14 cellular contexts compared by ENCODE assay signal in genomic region chr3:66427951-66428350, GRCh38.
DNase-seq lines count a peak whose midpoint lies in the region; ATAC-seq and TF ChIP-seq lines count a peak whose summit lies in the region.
"Had no signal": no experiment of that assay in that cellular context is flagged by ENCODE, and none has a peak within 500 bp of the region (broad histone marks: within the 10 kb centered on the region; RNA-seq: fewer than 3 reads in every experiment).

No MANE protein-coding gene starts in this region.

- TF ChIP-seq CTCF in heart right ventricle (IDR thresholded peaks at IDR 0.05), result no peak
- no peak for TF ChIP-seq CTCF in breast epithelium (IDR thresholded peaks at IDR 0.05)
- no peak for TF ChIP-seq CTCF in nephron (IDR thresholded peaks at IDR 0.05; ENCODE audit: unreplicated experiment in 3 of 3)
- no peak for TF ChIP-seq CTCF in tibial artery (IDR thresholded peaks at IDR 0.05)

- ATAC-seq in heart right ventricle (no peak), left ventricle myocardium superior (no peak), GM19035 (IDR thresholded peaks at IDR 0.05; ENCODE audit: unreplicated experiment) (no peak)
- no peak for ATAC-seq in stimulated activated naive CD8-positive, alpha-beta T cell treated with anti-CD3 and anti-CD28 coated beads, Interleukin-15, Interleukin-2, amounts not matched to agents 100 U/mL and 50 U/mL, for 24 hours

- H3K27me3 ChIP-seq in heart right ventricle, result no peaks in the 10 kb centered on the region
- no peaks in the 10 kb centered on the region for H3K27me3 ChIP-seq in breast epithelium
- no peaks in the 10 kb centered on the region for H3K27me3 ChIP-seq in tibial artery
- H3K27me3 ChIP-seq: SJCRH30 had no signal

- peaks cover 8% of the 10 kb centered on the region for H3K9me3 Mint-ChIP-seq in nephron

- peaks cover 87% of the 10 kb centered on the region for H3K4me1 Mint-ChIP-seq in nephron

- peaks cover 10% of the 10 kb centered on the region for H3K36me3 Mint-ChIP-seq in nephron (ENCODE audit: low read depth)

- intact Hi-C loops in heart right ventricle (cut with DNase I), result no loop called here
- intact Hi-C loops in left ventricle myocardium superior (cut with micrococcal nuclease), result no loop called here
- intact Hi-C loops in breast epithelium (cut with DNase I; ENCODE audit: low total_unique reads), result no loop called here
- intact Hi-C loops in tibial artery (cut with DNase I; ENCODE audit: low total_unique reads), result no loop called here

- no peak overlapping the region for H3K4me3 Mint-ChIP-seq in nephron

- H3K27ac ChIP-seq in heart right ventricle, result peak overlapping the region in 9 of 10 donors; percentile 6 to 87 (median 63)
- H3K27ac ChIP-seq in breast epithelium, result peak overlapping the region; percentile 88 to 91
- H3K27ac ChIP-seq in tibial artery, result peak overlapping the region; percentile 33 to 57

- DNase-seq in heart right ventricle (no peak), left ventricle myocardium superior (no peak), breast epithelium (ENCODE audit: low spot score in 2 of 2) (no peak), tibial artery (no peak), NCI-H146 (lab: John Stamatoyannopoulos, UW) (no peak)
- DNase-seq in stimulated activated naive CD8-positive, alpha-beta T cell treated with anti-CD3 and anti-CD28 coated beads, Interleukin-15, Interleukin-2, amounts not matched to agents 100 U/mL and 50 U/mL, for 24 hours, result no peak
- DNase-seq: activated CD4-positive, alpha-beta T cell treated with anti-CD3 and anti-CD28 coated beads for 48 hours; activated naive CD4-positive, alpha-beta T cell treated with anti-CD3 and anti-CD28 coated beads, Interleukin-2, amount 50 U/mL, for 16 hours; GDM1; KG1; NCI-H2227 treated with DMSO at 0.1 percent for 48 hours had no signal

- no peak overlapping the region for H3K4me3 ChIP-seq in heart right ventricle
- H3K4me3 ChIP-seq in breast epithelium, result no peak overlapping the region
- H3K4me3 ChIP-seq in tibial artery, result no peak overlapping the region
- H3K4me3 ChIP-seq: SJCRH30 had no signal

- H3K27ac Mint-ChIP-seq in nephron, result peak overlapping the region; percentile 12 to 70 (median 55)

- no peaks in the 10 kb centered on the region for H3K27me3 Mint-ChIP-seq in nephron (ENCODE audit: low read depth)

- no peaks in the 10 kb centered on the region for H3K36me3 ChIP-seq in heart right ventricle
- H3K36me3 ChIP-seq in breast epithelium, result no peaks in the 10 kb centered on the region
- H3K36me3 ChIP-seq in tibial artery, result peaks cover 0 to 5% (median 0%) of the 10 kb centered on the region in 3 donors
- H3K36me3 ChIP-seq: SJCRH30 had no signal

- H3K4me1 ChIP-seq in heart right ventricle, result peaks cover 23 to 99% (median 78%) of the 10 kb centered on the region in 9 donors
- peaks cover 0 to 33% of the 10 kb centered on the region in 2 donors for H3K4me1 ChIP-seq in breast epithelium
- H3K4me1 ChIP-seq in tibial artery, result peaks cover 0 to 83% (median 62%) of the 10 kb centered on the region in 4 donors

- no peak for TF ChIP-seq POLR2A in breast epithelium (IDR thresholded peaks at IDR 0.05)

- 64 to 70% methylated on average over 4 of the region's 4 CpGs for WGBS in heart right ventricle, 2 donors

- H3K9me3 ChIP-seq in heart right ventricle (no peaks in the 10 kb centered on the region), breast epithelium (no peaks in the 10 kb centered on the region), tibial artery (no peaks in the 10 kb centered on the region)
- H3K9me3 ChIP-seq: SJCRH30 had no signal
